Comparison of ENCODE assay signal across 8 cellular contexts in genomic region chr13:77328819-77329132, GRCh38. TPM values are rescaled to one million over a fixed set of nuclear protein-coding genes. Genes with fewer than 3 reads are reported as not detected.
DNase-seq lines count a peak whose midpoint lies in the region; ATAC-seq, FAIRE-seq and TF ChIP-seq lines count a peak whose summit lies in the region.

No MANE protein-coding gene starts in this region.

- no peak for TF ChIP-seq POLR2A in GM12878 (IDR thresholded peaks at IDR 0.05; ENCODE audit: low read depth, low read length)

- H3K27ac ChIP-seq in left ventricle myocardium inferior (replicated peaks) = peak overlapping the region; percentile 91
- H3K27ac ChIP-seq in GM12878 (ENCODE audit: control insufficient read depth, insufficient read depth) = peak overlapping the region; percentile 98
- H3K27ac ChIP-seq in muscle layer of duodenum (ENCODE audit: low read length) = peak overlapping the region; percentile 55

- H3K27me3 ChIP-seq in left ventricle myocardium inferior (ENCODE audit: low read depth) (no peaks in the 10 kb centered on the region), GM12878 (replicated peaks in 1 of 2; ENCODE audit: control insufficient read depth in 2 of 2, insufficient read depth in 2 of 2, low read length in 1 of 2) (no peaks in the 10 kb centered on the region), muscle layer of duodenum (ENCODE audit: low read depth, low read length) (no peaks in the 10 kb centered on the region)

- H3K4me1 ChIP-seq in left ventricle myocardium inferior = peaks cover 61% of the 10 kb centered on the region
- H3K4me1 ChIP-seq in GM12878 (ENCODE audit: control insufficient read depth, insufficient read depth, low read length) = peaks cover 16% of the 10 kb centered on the region; the same call in 1 of the 2 replicates
- peaks cover 6 to 28% of the 10 kb centered on the region in 2 donors for H3K4me1 ChIP-seq in muscle layer of duodenum (ENCODE audit: control insufficient read depth in 1 of 2, insufficient read depth in 2 of 2, low read length in 2 of 2)

- peak overlapping the region; percentile 99 for H3K4me2 ChIP-seq in GM12878 (ENCODE audit: control insufficient read depth, insufficient read depth)

- BruUV-seq in GM12878 (replicated peaks; lab: Mats Ljungman, UMichigan) = no TSS peak

- POLR2A ChIA-PET in GM12878 (lab: Charles Lee) = interaction anchor here (0.9 to 4.4 kb wide), 14 partner anchors 8 to 148 kb away, joined by 3 to 72 read pairs (median 5); no protein-coding TSS in a partner anchor

- no peak for TF ChIP-seq EP300 in GM12878 (IDR thresholded peaks at IDR 0.05; ENCODE audit: borderline replicate concordance in 1 of 2, control insufficient read depth in 1 of 2, low read depth in 2 of 2, low read length in 2 of 2)

- H2AFZ ChIP-seq in GM12878 (ENCODE audit: control insufficient read depth, low read depth, low read length) = peak overlapping the region; percentile 96

- H3K9me3 ChIP-seq in left ventricle myocardium inferior (replicated peaks) (no peaks in the 10 kb centered on the region), GM12878 (replicated peaks; ENCODE audit: control insufficient read depth, insufficient read depth, low read length) (no peaks in the 10 kb centered on the region), muscle layer of duodenum (ENCODE audit: control insufficient read depth in 1 of 2, low read length in 2 of 2) (no peaks in the 10 kb centered on the region)

- TF ChIP-seq CTCF in left ventricle myocardium inferior (IDR thresholded peaks at IDR 0.05; ENCODE audit: borderline replicate concordance) = no peak
- TF ChIP-seq CTCF in GM12878 (IDR thresholded peaks at IDR 0.05 in 2 of 3, conservative IDR thresholded peaks at IDR 0.05 in 1 of 3; ENCODE audit: control insufficient read depth in 2 of 3, extremely low read depth in 1 of 3, insufficient read depth in 1 of 3, low read depth in 3 of 3, low read length in 3 of 3) = no peak

- intact Hi-C loops in left ventricle myocardium inferior (cut with micrococcal nuclease) = no loop called here
- intact Hi-C loops in left cardiac atrium (cut with DNase I) = loop anchor here in 1 of 2 donors (10.0 kb wide), 1 partner anchor 146 kb away; no protein-coding TSS in a partner anchor
- intact Hi-C loops in GM12878 (cut with micrococcal nuclease; ENCODE audit: unreplicated experiment) = loop anchor here (1.0 to 5.0 kb wide), 3 partner anchors 101 to 239 kb away; no protein-coding TSS in a partner anchor

- no peak for DNase-seq in left ventricle myocardium inferior
- no peak for DNase-seq in left cardiac atrium
- DNase-seq in GM12878 (ENCODE audit: low read depth, low spot score) = no peak
- DNase-seq in anterior cingulate cortex (lab: John Stamatoyannopoulos, UW) = no peak
- DNase-seq in NCI-H1417 treated with DMSO at 0.1 percent for 48 hours (lab: John Stamatoyannopoulos, UW) = no peak
- DNase-seq in NCI-H146 (lab: John Stamatoyannopoulos, UW) = no peak

- H3K79me2 ChIP-seq in GM12878 (ENCODE audit: control insufficient read depth, insufficient read depth, low read length) = peaks cover 38% of the 10 kb centered on the region

- H3K4me3 ChIP-seq in left ventricle myocardium inferior = peak overlapping the region; percentile 85
- peak overlapping the region; percentile 76 for H3K4me3 ChIP-seq in GM12878
- peak overlapping the region; percentile 90 to 91 for H3K4me3 ChIP-seq in muscle layer of duodenum (ENCODE audit: low read depth in 1 of 2, low read length in 2 of 2)

- RAD21 ChIA-PET in GM12878 (lab: Charles Lee; ENCODE audit: unreplicated experiment) = interaction anchor here (0.7 to 7.0 kb wide), 12 partner anchors 9 to 149 kb away, joined by 3 to 135 read pairs (median 14); no protein-coding TSS in a partner anchor

- WGBS in GM12878 (ENCODE audit: insufficient coverage, insufficient replicate concordance, low lambda C conversion rate, missing lambda C conversion rate) = 1% methylated on average over 4 of the region's 4 CpGs

- ATAC-seq in left cardiac atrium (no peak), HG03280 (IDR thresholded peaks at IDR 0.05; ENCODE audit: unreplicated experiment) (peak; percentile 7), GM12878 (peak; percentile 6)

- SMC1A ChIA-PET in GM12878 (lab: Charles Lee; ENCODE audit: uncharacterized antibody, unreplicated experiment) = interaction anchor here (0.6 to 8.6 kb wide), 18 partner anchors 8 to 149 kb away, joined by 3 to 113 read pairs (median 8); no protein-coding TSS in a partner anchor

- no peaks in the 10 kb centered on the region for H4K20me1 ChIP-seq in GM12878 (ENCODE audit: control insufficient read depth, insufficient read depth)

- peak overlapping the region; percentile 84 for H3K9ac ChIP-seq in GM12878 (ENCODE audit: control insufficient read depth, insufficient read depth, low read length)

- in situ Hi-C loops in GM12878 (cut with MboI) = loop anchor here (10.0 kb wide), 1 partner anchor 386 kb away; no protein-coding TSS in a partner anchor

- H3K36me3 ChIP-seq in left ventricle myocardium inferior = no peaks in the 10 kb centered on the region
- H3K36me3 ChIP-seq in GM12878 (ENCODE audit: control insufficient read depth in 2 of 2, insufficient read depth in 2 of 2, low read length in 1 of 2) = no peaks in the 10 kb centered on the region
- no peaks in the 10 kb centered on the region for H3K36me3 ChIP-seq in muscle layer of duodenum (ENCODE audit: control insufficient read depth in 1 of 2, insufficient read depth in 2 of 2, low read length in 2 of 2)

- CTCF ChIA-PET in GM12878 (lab: Yijun Ruan, JAX) = interaction anchor here (0.6 to 7.4 kb wide), 7 partner anchors 8 to 313 kb away, joined by 4 to 80 read pairs (median 5); no protein-coding TSS in a partner anchor

- no peak for TF ChIP-seq RAD21 in GM12878 (IDR thresholded peaks at IDR 0.05; ENCODE audit: insufficient read depth, low read depth, low read length)

- FAIRE-seq in GM12878 (lab: Jason Lieb, UNC) = no peak

TF ChIP-seq in GM12878, 131 proteins besides CTCF, POLR2A, EP300 and RAD21:
- no peak for TF ChIP-seq HDAC6 (IDR thresholded peaks at IDR 0.05; ENCODE audit: unreplicated experiment)
- peak; percentile 90 for TF ChIP-seq ZNF24 (IDR thresholded peaks at IDR 0.05)

RNA-seq across cellular contexts. Expression of gene MYCBP2, which starts 1.9 kb away (rescaled TPM):
- total RNA-seq in left ventricle myocardium inferior = 42.2 TPM
- 10 to 100 TPM; 86.9 to 99.5 TPM for total RNA-seq in left cardiac atrium
- 652 and 698 TPM in 2 replicates for total RNA-seq in GM12878 (2013; cell fraction: nucleolus; rRNA removed)
- total RNA-seq in GM12878 (2014; rRNA removed) = 126 and 135 TPM in 2 replicates
- 123 and 135 TPM in 2 replicates for total RNA-seq in GM12878 (2014; rRNA removed; fragmentation: Illumina TruSeq; extraction: Trizol)
- 151 and 152 TPM in 2 replicates for total RNA-seq in GM12878 (2021)
- 54.4 TPM for polyA plus RNA-seq in GM12878 (2011; ENCODE audit: low read depth)
- 119 and 157 TPM in 2 replicates for polyA plus RNA-seq in GM12878 (2011; rRNA removed)
- polyA plus RNA-seq in GM12878 (2011; cell fraction: cytosol; rRNA removed) = 92.2 and 110 TPM in 2 replicates
- polyA plus RNA-seq in GM12878 (2011; cell fraction: nucleus; rRNA removed) = 164 and 187 TPM in 2 replicates
- polyA plus RNA-seq in GM12878 (2012) = 75.0 and 78.0 TPM in 2 replicates
- 126 and 149 TPM in 2 replicates for polyA plus RNA-seq in GM12878 (2014; fragmentation: Illumina TruSeq; extraction: Trizol)
- 10 to 100 TPM; 51.9 to 56.6 TPM for polyA plus RNA-seq in GM12878 (2014; fragmentation: Nextera tagmentation; extraction: Ambion mirVana)
- polyA plus RNA-seq in GM12878 (2014; rRNA removed) = 77.0 and 82.4 TPM in 2 replicates
- polyA plus RNA-seq in GM12878 (2016; fragmentation: Nextera tagmentation; extraction: Ambion mirVana) = 10 to 100 TPM; 56.8 to 62.4 TPM
- polyA minus RNA-seq in GM12878 (2011; rRNA and poly(A)+ RNA removed) = 271 and 396 TPM in 2 replicates
- 106 and 154 TPM in 2 replicates for polyA minus RNA-seq in GM12878 (2011; cell fraction: cytosol; rRNA and poly(A)+ RNA removed)
- polyA minus RNA-seq in GM12878 (2011; cell fraction: nucleus; rRNA and poly(A)+ RNA removed) = 339 and 523 TPM in 2 replicates

Comparison
In these comparisons a context has a peak if more than half of its experiments do, and no peak if none do; other contexts are left out.
1. ATAC-seq: peak in HG03280 (single experiment) and GM12878 (single experiment); none in left cardiac atrium (0 of 2).
2. Peak in every context shown above with its lines, with median percentiles within 50 percentile points of each other: H3K27ac ChIP-seq and H3K4me3 ChIP-seq.